2 cellular contexts compared by ENCODE assay signal in the genomic region with DNA sequence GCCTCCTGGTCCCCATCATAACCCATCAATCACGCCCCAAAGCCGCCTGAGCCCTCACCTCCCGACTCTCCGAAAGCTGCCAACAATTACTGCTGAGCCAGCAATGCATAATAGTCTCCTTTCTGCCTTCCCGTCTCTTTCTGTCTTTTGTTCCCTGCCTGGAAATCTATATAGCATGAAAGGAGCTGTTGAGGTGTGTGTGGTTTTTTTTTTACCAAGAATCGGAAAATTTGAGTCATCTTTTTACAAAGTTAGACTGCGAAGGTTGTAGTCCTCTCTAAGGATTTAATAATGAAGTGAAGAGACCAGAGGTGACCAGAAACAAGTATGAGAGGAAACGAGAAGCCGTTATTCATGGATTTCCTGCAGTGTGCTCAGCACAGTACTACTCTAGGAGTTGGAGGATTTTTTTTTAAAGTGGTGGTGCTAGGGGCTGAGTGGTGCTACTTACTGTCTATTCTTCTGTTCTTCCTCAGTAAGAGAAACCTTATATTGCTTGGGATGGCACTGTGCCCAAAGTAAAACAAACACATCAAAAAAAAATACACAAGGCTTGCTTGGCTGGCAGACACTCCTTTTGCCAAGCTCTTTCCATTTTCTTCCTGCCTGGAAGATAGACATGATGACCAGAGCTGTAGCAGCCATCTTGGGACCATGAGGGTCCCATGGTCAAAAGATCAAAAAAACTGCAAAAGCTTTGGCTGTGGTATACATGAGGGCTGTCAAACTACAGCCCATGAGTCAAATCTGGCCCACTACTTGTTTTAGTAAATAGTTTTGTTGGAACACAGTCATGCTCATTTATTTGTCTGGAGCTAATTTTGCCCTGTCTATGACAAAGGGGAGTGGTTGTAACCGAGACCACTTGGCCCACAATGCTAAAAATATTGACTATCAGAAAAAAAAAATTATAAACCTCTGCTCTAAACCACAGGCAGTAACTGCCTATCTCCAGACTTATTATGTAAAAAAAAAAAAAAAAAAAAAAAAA.
TF ChIP-seq lines count a peak whose summit lies in the region.

No MANE protein-coding gene starts in this region.

TF ChIP-seq in A549, 52 proteins besides CTCF, POLR2A, EP300 and RAD21 (continued from another document):
- TF ChIP-seq TFCP2L1 (CRISPR knock-in tag; IDR thresholded peaks at IDR 0.05) (no peak), MAFK (IDR thresholded peaks at IDR 0.05; ENCODE audit: partially characterized antibody) (peak; percentile 77)

TF ChIP-seq in HEK293, 187 proteins besides CTCF, POLR2A, EP300 and RAD21 (continued from another document):
- TF ChIP-seq ZNF16 (tag by site-specific recombination; IDR thresholded peaks at IDR 0.05; ENCODE audit: low read depth): no peak
- TF ChIP-seq TRIM28 (IDR thresholded peaks at IDR 0.05; ENCODE audit: borderline replicate concordance, low read length): 0 out of 2 replicates have a peak, but pooled peaks have one; percentile 11
- peak; percentile 62 for TF ChIP-seq SETDB1 (IDR thresholded peaks at IDR 0.05; ENCODE audit: insufficient read length, low read length)
- TF ChIP-seq ZIC2 (tag by site-specific recombination; IDR thresholded peaks at IDR 0.05): no peak
- TF ChIP-seq ZNF664 (tag by site-specific recombination; IDR thresholded peaks at IDR 0.05): no peak
- no peak for TF ChIP-seq ZNF10 (tag by site-specific recombination; IDR thresholded peaks at IDR 0.05)
- no peak for TF ChIP-seq ZBTB6 (tag by site-specific recombination; IDR thresholded peaks at IDR 0.05)
- TF ChIP-seq REST (tag by site-specific recombination; IDR thresholded peaks at IDR 0.05): no peak
